In the genomic region with DNA sequence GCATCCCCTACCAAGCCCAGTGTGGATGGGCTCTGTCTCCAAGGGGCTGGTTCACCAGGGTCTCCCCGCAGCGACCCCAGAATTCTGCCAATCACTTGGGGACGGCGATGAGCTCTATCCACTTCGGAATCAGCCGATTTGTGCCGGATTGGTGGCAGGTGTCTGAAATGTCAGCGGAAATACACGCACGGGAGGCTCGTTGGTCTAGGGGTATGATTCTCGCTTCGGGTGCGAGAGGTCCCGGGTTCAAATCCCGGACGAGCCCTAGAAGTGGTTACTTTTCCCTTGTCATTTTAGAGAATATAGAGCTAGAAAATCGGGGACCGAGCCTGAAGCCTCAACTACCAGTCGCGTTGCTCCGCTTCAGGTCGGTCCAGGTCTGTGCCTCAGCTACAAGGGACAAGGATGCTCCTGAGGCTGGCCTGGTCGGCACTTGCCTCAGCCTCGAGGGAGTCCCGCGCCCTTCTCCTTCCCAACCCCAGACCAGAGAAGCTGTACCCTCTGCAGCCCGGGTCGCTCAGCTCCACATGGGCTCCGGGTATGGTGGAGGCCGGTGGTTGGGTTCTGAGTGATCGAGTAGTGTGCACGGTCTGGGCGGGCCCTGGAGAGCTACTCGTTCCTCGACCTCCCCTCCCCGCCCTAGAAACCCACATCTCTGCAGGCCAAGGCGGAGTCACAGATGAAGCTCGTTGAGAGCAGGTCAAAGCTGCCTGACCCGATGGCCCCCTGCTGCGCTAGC, we compare ENCODE assay signal across 1 cellular context.
TF ChIP-seq lines count a peak whose summit lies in the region.

No MANE protein-coding gene starts in this region.

TF ChIP-seq in K562, 482 proteins besides CTCF, POLR2A, EP300 and RAD21 (continues in another document):
- TF ChIP-seq, protein P1, sequence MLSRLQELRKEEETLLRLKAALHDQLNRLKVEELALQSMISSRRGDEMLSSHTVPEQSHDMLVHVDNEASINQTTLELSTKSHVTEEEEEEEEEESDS (CRISPR knock-in tag; IDR thresholded peaks at IDR 0.05), result no peak
- TF ChIP-seq, protein P2, sequence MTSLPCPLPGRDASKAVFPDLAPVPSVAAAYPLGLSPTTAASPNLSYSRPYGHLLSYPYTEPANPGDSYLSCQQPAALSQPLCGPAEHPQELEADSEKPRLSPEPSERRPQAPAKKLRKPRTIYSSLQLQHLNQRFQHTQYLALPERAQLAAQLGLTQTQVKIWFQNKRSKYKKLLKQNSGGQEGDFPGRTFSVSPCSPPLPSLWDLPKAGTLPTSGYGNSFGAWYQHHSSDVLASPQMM (CRISPR knock-in tag; IDR thresholded peaks at IDR 0.05), result no peak
- TF ChIP-seq CTBP1 (IDR thresholded peaks at IDR 0.05; ENCODE audit: borderline replicate concordance) (0 out of 2 replicates have a peak, but pooled peaks have one; percentile 27), ZNF695 (CRISPR knock-in tag; IDR thresholded peaks at IDR 0.05) (no peak), TBP (optimal IDR thresholded peaks at IDR 0.05; ENCODE audit: low read depth, low read length) (peak; percentile 99), RBM14 (IDR thresholded peaks at IDR 0.05; ENCODE audit: borderline replicate concordance, insufficient read depth, low read depth, low read length) (no peak), ETS2 (tag; IDR thresholded peaks at IDR 0.05; ENCODE audit: borderline replicate concordance, poor library complexity, severe bottlenecking) (no peak), CCAR2 (IDR thresholded peaks at IDR 0.05; ENCODE audit: low read depth, low read length) (no peak), KDM1A (IDR thresholded peaks at IDR 0.05) (0 out of 4 replicates have a peak, but pooled peaks have one; percentile 8 to 35), BHLHE40 (IDR thresholded peaks at IDR 0.05; ENCODE audit: low read length) (peak; percentile 58), ESRRB (CRISPR knock-in tag; IDR thresholded peaks at IDR 0.05; ENCODE audit: borderline replicate concordance) (no peak), ZNF239 (CRISPR knock-in tag; IDR thresholded peaks at IDR 0.05) (no peak), ATF1 (CRISPR knock-in tag; IDR thresholded peaks at IDR 0.05) (no peak), ATF1 (tag; IDR thresholded peaks at IDR 0.05) (peak; percentile 52), SREBF1 (IDR thresholded peaks at IDR 0.05; ENCODE audit: borderline replicate concordance, low read depth, low read length) (no peak), NCOA1 (IDR thresholded peaks at IDR 0.05; ENCODE audit: low read depth) (no peak), CC2D1A (IDR thresholded peaks at IDR 0.05) (0 out of 2 replicates have a peak, but pooled peaks have one; percentile 62), TCFL5 (CRISPR knock-in tag; conservative IDR thresholded peaks at IDR 0.05) (no peak), ZSCAN29 (IDR thresholded peaks at IDR 0.05) (peak; percentile 9; the same call in 1 of the 2 replicates), TEAD2 (tag; IDR thresholded peaks at IDR 0.05) (no peak), CBFA2T2 (conservative IDR thresholded peaks at IDR 0.05) (no peak), YY1 (IDR thresholded peaks at IDR 0.05; ENCODE audit: borderline replicate concordance in 1 of 3, control insufficient read depth in 1 of 3, extremely low read depth in 1 of 3, insufficient read depth in 3 of 3, insufficient read length in 1 of 3, insufficient replicate concordance in 2 of 3, low read depth in 1 of 3, low read length in 2 of 3) (peak in 1 of 3 experiments; percentile 29), ZFP1 (CRISPR knock-in tag; IDR thresholded peaks at IDR 0.05) (no peak), EHMT2 (IDR thresholded peaks at IDR 0.05) (no peak), ZFP30 (CRISPR knock-in tag; IDR thresholded peaks at IDR 0.05; ENCODE audit: borderline replicate concordance) (no peak), PRMT5 (CRISPR knock-in tag; IDR thresholded peaks at IDR 0.05) (no peak), ZNF23 (CRISPR knock-in tag; IDR thresholded peaks at IDR 0.05) (no peak), POLR3A (IDR thresholded peaks at IDR 0.05; ENCODE audit: borderline replicate concordance, extremely low read depth, insufficient read depth, insufficient read length) (peak; percentile 80), ZEB2 (IDR thresholded peaks at IDR 0.05) (0 out of 2 replicates have a peak, but pooled peaks have one; percentile 38)
- TF ChIP-seq, protein P3, sequence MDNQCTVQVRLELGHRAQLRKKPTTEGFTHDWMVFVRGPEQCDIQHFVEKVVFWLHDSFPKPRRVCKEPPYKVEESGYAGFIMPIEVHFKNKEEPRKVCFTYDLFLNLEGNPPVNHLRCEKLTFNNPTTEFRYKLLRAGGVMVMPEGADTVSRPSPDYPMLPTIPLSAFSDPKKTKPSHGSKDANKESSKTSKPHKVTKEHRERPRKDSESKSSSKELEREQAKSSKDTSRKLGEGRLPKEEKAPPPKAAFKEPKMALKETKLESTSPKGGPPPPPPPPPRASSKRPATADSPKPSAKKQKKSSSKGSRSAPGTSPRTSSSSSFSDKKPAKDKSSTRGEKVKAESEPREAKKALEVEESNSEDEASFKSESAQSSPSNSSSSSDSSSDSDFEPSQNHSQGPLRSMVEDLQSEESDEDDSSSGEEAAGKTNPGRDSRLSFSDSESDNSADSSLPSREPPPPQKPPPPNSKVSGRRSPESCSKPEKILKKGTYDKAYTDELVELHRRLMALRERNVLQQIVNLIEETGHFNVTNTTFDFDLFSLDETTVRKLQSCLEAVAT (IDR thresholded peaks at IDR 0.05), result no peak
- TF ChIP-seq, protein P4, sequence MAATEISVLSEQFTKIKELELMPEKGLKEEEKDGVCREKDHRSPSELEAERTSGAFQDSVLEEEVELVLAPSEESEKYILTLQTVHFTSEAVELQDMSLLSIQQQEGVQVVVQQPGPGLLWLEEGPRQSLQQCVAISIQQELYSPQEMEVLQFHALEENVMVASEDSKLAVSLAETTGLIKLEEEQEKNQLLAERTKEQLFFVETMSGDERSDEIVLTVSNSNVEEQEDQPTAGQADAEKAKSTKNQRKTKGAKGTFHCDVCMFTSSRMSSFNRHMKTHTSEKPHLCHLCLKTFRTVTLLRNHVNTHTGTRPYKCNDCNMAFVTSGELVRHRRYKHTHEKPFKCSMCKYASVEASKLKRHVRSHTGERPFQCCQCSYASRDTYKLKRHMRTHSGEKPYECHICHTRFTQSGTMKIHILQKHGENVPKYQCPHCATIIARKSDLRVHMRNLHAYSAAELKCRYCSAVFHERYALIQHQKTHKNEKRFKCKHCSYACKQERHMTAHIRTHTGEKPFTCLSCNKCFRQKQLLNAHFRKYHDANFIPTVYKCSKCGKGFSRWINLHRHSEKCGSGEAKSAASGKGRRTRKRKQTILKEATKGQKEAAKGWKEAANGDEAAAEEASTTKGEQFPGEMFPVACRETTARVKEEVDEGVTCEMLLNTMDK (IDR thresholded peaks at IDR 0.05; ENCODE audit: borderline replicate concordance, insufficient read depth, low read depth, low read length, poor library complexity, severe bottlenecking), result no peak
- TF ChIP-seq, protein P5, sequence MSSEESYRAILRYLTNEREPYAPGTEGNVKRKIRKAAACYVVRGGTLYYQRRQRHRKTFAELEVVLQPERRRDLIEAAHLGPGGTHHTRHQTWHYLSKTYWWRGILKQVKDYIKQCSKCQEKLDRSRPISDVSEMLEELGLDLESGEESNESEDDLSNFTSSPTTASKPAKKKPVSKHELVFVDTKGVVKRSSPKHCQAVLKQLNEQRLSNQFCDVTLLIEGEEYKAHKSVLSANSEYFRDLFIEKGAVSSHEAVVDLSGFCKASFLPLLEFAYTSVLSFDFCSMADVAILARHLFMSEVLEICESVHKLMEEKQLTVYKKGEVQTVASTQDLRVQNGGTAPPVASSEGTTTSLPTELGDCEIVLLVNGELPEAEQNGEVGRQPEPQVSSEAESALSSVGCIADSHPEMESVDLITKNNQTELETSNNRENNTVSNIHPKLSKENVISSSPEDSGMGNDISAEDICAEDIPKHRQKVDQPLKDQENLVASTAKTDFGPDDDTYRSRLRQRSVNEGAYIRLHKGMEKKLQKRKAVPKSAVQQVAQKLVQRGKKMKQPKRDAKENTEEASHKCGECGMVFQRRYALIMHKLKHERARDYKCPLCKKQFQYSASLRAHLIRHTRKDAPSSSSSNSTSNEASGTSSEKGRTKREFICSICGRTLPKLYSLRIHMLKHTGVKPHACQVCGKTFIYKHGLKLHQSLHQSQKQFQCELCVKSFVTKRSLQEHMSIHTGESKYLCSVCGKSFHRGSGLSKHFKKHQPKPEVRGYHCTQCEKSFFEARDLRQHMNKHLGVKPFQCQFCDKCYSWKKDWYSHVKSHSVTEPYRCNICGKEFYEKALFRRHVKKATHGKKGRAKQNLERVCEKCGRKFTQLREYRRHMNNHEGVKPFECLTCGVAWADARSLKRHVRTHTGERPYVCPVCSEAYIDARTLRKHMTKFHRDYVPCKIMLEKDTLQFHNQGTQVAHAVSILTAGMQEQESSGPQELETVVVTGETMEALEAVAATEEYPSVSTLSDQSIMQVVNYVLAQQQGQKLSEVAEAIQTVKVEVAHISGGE (CRISPR knock-in tag; IDR thresholded peaks at IDR 0.05), result no peak
- TF ChIP-seq, protein P6, sequence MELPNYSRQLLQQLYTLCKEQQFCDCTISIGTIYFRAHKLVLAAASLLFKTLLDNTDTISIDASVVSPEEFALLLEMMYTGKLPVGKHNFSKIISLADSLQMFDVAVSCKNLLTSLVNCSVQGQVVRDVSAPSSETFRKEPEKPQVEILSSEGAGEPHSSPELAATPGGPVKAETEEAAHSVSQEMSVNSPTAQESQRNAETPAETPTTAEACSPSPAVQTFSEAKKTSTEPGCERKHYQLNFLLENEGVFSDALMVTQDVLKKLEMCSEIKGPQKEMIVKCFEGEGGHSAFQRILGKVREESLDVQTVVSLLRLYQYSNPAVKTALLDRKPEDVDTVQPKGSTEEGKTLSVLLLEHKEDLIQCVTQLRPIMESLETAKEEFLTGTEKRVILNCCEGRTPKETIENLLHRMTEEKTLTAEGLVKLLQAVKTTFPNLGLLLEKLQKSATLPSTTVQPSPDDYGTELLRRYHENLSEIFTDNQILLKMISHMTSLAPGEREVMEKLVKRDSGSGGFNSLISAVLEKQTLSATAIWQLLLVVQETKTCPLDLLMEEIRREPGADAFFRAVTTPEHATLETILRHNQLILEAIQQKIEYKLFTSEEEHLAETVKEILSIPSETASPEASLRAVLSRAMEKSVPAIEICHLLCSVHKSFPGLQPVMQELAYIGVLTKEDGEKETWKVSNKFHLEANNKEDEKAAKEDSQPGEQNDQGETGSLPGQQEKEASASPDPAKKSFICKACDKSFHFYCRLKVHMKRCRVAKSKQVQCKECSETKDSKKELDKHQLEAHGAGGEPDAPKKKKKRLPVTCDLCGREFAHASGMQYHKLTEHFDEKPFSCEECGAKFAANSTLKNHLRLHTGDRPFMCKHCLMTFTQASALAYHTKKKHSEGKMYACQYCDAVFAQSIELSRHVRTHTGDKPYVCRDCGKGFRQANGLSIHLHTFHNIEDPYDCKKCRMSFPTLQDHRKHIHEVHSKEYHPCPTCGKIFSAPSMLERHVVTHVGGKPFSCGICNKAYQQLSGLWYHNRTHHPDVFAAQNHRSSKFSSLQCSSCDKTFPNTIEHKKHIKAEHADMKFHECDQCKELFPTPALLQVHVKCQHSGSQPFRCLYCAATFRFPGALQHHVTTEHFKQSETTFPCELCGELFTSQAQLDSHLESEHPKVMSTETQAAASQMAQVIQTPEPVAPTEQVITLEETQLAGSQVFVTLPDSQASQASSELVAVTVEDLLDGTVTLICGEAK (IDR thresholded peaks at IDR 0.05), result peak; percentile 56
- TF ChIP-seq, protein P6 (CRISPR knock-in tag; IDR thresholded peaks at IDR 0.05), result no peak
- TF ChIP-seq, protein P7, sequence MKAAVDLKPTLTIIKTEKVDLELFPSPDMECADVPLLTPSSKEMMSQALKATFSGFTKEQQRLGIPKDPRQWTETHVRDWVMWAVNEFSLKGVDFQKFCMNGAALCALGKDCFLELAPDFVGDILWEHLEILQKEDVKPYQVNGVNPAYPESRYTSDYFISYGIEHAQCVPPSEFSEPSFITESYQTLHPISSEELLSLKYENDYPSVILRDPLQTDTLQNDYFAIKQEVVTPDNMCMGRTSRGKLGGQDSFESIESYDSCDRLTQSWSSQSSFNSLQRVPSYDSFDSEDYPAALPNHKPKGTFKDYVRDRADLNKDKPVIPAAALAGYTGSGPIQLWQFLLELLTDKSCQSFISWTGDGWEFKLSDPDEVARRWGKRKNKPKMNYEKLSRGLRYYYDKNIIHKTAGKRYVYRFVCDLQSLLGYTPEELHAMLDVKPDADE (conservative IDR thresholded peaks at IDR 0.05; ENCODE audit: control insufficient read depth, low read depth, low read length), result 0 out of 2 replicates have a peak, but pooled peaks have one; percentile 27
